1 cellular context compared by ENCODE assay signal in genomic region chr6:12010635-12011275, GRCh38.
TF ChIP-seq lines count a peak whose summit lies in the region.

No MANE protein-coding gene starts in this region.

TF ChIP-seq in GM12878, 131 proteins besides CTCF, POLR2A, EP300 and RAD21 (continued from another document and continues in another):
- TF ChIP-seq ZNF592 (IDR thresholded peaks at IDR 0.05) (no peak), SREBF2 (IDR thresholded peaks at IDR 0.05; ENCODE audit: low read length) (no peak), MYC (IDR thresholded peaks at IDR 0.05; ENCODE audit: insufficient read depth, insufficient read length, insufficient replicate concordance, low read length, severe bottlenecking) (no peak), IRF4 (IDR thresholded peaks at IDR 0.05; ENCODE audit: low read depth, low read length) (peak; percentile 75; the same call in 1 of the 2 replicates), NFIC (IDR thresholded peaks at IDR 0.05; ENCODE audit: low read depth, low read length) (peak; percentile 85), NRF1 (conservative IDR thresholded peaks at IDR 0.05; ENCODE audit: low read depth, low read length) (no peak), SMARCA5 (IDR thresholded peaks at IDR 0.05) (no peak), CHD4 (IDR thresholded peaks at IDR 0.05) (no peak), ETV6 (conservative IDR thresholded peaks at IDR 0.05 in 1 of 2, IDR thresholded peaks at IDR 0.05 in 1 of 2; ENCODE audit: borderline replicate concordance in 1 of 2, low read depth in 1 of 2) (peak in 1 of 2 experiments; percentile 74; a peak in 2 of 4 replicates), NFXL1 (IDR thresholded peaks at IDR 0.05; ENCODE audit: borderline replicate concordance) (no peak), IKZF1 (conservative IDR thresholded peaks at IDR 0.05) (peak; percentile 99), NBN (IDR thresholded peaks at IDR 0.05) (peak; percentile 95), KAT2A (conservative IDR thresholded peaks at IDR 0.05; ENCODE audit: control insufficient read depth, low read depth, low read length) (no peak), MTA2 (IDR thresholded peaks at IDR 0.05; ENCODE audit: low read depth) (peak; percentile 96), CEBPB (IDR thresholded peaks at IDR 0.05; ENCODE audit: borderline replicate concordance in 1 of 2, low read depth in 2 of 2, low read length in 2 of 2) (no peak), CREB1 (IDR thresholded peaks at IDR 0.05; ENCODE audit: low read depth) (no peak), TBL1XR1 (IDR thresholded peaks at IDR 0.05; ENCODE audit: low read depth, low read length) (peak; percentile 98), HSF1 (IDR thresholded peaks at IDR 0.05; ENCODE audit: low read depth, low read length) (no peak), CREM (IDR thresholded peaks at IDR 0.05; ENCODE audit: low read depth) (no peak), CEBPZ (IDR thresholded peaks at IDR 0.05; ENCODE audit: low read depth, low read length) (no peak), IRF5 (IDR thresholded peaks at IDR 0.05; ENCODE audit: borderline replicate concordance) (no peak), RELA (IDR thresholded peaks at IDR 0.05; ENCODE audit: borderline replicate concordance, partially characterized antibody) (peak; percentile 74), RUNX3 (IDR thresholded peaks at IDR 0.05; ENCODE audit: low read length) (peak; percentile 89), ZNF217 (IDR thresholded peaks at IDR 0.05) (0 out of 2 replicates have a peak, but pooled peaks have one; percentile 51), BMI1 (IDR thresholded peaks at IDR 0.05; ENCODE audit: borderline replicate concordance) (0 out of 2 replicates have a peak, but pooled peaks have one; percentile 32), NFYA (IDR thresholded peaks at IDR 0.05; ENCODE audit: borderline replicate concordance, low read depth, low read length) (no peak), SPI1 (IDR thresholded peaks at IDR 0.05; ENCODE audit: borderline replicate concordance, insufficient read depth, low read depth, low read length) (peak; percentile 67; the same call in 1 of the 2 replicates), TCF12 (IDR thresholded peaks at IDR 0.05; ENCODE audit: low read depth, low read length) (no peak), JUNB (IDR thresholded peaks at IDR 0.05) (peak; percentile 83), SRF (IDR thresholded peaks at IDR 0.05; ENCODE audit: low read depth in 2 of 2, low read length in 2 of 2) (no peak), SUZ12 (IDR thresholded peaks at IDR 0.05; ENCODE audit: unreplicated experiment) (no peak), FOXM1 (IDR thresholded peaks at IDR 0.05; ENCODE audit: low read depth, low read length) (peak; percentile 85; the same call in 1 of the 2 replicates)
- TF ChIP-seq, protein P1, sequence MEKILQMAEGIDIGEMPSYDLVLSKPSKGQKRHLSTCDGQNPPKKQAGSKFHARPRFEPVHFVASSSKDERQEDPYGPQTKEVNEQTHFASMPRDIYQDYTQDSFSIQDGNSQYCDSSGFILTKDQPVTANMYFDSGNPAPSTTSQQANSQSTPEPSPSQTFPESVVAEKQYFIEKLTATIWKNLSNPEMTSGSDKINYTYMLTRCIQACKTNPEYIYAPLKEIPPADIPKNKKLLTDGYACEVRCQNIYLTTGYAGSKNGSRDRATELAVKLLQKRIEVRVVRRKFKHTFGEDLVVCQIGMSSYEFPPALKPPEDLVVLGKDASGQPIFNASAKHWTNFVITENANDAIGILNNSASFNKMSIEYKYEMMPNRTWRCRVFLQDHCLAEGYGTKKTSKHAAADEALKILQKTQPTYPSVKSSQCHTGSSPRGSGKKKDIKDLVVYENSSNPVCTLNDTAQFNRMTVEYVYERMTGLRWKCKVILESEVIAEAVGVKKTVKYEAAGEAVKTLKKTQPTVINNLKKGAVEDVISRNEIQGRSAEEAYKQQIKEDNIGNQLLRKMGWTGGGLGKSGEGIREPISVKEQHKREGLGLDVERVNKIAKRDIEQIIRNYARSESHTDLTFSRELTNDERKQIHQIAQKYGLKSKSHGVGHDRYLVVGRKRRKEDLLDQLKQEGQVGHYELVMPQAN (conservative IDR thresholded peaks at IDR 0.05): no peak
- TF ChIP-seq, protein P2, sequence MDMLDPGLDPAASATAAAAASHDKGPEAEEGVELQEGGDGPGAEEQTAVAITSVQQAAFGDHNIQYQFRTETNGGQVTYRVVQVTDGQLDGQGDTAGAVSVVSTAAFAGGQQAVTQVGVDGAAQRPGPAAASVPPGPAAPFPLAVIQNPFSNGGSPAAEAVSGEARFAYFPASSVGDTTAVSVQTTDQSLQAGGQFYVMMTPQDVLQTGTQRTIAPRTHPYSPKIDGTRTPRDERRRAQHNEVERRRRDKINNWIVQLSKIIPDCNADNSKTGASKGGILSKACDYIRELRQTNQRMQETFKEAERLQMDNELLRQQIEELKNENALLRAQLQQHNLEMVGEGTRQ (IDR thresholded peaks at IDR 0.05; ENCODE audit: borderline replicate concordance, low read depth, low read length): no peak
- TF ChIP-seq, protein P3, sequence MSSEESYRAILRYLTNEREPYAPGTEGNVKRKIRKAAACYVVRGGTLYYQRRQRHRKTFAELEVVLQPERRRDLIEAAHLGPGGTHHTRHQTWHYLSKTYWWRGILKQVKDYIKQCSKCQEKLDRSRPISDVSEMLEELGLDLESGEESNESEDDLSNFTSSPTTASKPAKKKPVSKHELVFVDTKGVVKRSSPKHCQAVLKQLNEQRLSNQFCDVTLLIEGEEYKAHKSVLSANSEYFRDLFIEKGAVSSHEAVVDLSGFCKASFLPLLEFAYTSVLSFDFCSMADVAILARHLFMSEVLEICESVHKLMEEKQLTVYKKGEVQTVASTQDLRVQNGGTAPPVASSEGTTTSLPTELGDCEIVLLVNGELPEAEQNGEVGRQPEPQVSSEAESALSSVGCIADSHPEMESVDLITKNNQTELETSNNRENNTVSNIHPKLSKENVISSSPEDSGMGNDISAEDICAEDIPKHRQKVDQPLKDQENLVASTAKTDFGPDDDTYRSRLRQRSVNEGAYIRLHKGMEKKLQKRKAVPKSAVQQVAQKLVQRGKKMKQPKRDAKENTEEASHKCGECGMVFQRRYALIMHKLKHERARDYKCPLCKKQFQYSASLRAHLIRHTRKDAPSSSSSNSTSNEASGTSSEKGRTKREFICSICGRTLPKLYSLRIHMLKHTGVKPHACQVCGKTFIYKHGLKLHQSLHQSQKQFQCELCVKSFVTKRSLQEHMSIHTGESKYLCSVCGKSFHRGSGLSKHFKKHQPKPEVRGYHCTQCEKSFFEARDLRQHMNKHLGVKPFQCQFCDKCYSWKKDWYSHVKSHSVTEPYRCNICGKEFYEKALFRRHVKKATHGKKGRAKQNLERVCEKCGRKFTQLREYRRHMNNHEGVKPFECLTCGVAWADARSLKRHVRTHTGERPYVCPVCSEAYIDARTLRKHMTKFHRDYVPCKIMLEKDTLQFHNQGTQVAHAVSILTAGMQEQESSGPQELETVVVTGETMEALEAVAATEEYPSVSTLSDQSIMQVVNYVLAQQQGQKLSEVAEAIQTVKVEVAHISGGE (CRISPR knock-in tag; IDR thresholded peaks at IDR 0.05): no peak
- TF ChIP-seq, protein P4, sequence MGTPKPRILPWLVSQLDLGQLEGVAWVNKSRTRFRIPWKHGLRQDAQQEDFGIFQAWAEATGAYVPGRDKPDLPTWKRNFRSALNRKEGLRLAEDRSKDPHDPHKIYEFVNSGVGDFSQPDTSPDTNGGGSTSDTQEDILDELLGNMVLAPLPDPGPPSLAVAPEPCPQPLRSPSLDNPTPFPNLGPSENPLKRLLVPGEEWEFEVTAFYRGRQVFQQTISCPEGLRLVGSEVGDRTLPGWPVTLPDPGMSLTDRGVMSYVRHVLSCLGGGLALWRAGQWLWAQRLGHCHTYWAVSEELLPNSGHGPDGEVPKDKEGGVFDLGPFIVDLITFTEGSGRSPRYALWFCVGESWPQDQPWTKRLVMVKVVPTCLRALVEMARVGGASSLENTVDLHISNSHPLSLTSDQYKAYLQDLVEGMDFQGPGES (IDR thresholded peaks at IDR 0.05): no peak
- TF ChIP-seq, protein P5, sequence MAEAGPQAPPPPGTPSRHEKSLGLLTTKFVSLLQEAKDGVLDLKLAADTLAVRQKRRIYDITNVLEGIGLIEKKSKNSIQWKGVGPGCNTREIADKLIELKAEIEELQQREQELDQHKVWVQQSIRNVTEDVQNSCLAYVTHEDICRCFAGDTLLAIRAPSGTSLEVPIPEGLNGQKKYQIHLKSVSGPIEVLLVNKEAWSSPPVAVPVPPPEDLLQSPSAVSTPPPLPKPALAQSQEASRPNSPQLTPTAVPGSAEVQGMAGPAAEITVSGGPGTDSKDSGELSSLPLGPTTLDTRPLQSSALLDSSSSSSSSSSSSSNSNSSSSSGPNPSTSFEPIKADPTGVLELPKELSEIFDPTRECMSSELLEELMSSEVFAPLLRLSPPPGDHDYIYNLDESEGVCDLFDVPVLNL (IDR thresholded peaks at IDR 0.05; ENCODE audit: low read depth, low read length): no peak
